In the genomic region with DNA sequence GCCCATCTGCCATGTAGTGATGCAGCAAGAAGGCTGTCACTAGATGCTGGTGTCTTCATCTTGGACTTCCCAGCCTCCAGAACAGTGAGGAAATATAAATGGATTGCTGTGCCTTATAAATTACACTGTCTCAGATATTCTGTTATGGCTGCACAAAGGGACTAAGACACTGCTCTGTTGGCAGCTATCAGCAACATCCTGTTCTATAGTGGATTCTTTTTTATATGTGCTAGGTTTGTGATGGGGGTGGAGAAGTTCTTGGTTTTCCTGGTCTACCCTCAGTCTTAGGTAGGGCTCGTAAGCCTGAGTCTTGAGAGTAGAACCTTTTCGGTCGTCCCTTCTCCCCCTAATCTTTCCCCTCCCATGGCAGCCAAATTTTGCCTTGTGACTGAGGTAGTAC, we compare ENCODE assay signal across 17 cellular contexts. TPM values are rescaled to one million over a fixed set of nuclear protein-coding genes. Genes with fewer than 3 reads are reported as not detected.
A peak's percentile ranks its signal among the peaks of the same experiment; 100 is the strongest.
DNase-seq lines count a peak whose midpoint lies in the region; ATAC-seq and TF ChIP-seq lines count a peak whose summit lies in the region.
"Had no signal": no experiment of that assay in that cellular context is flagged by ENCODE, and none has a peak within 500 bp of the region (broad histone marks: within the 10 kb centered on the region; RNA-seq: fewer than 3 reads in every experiment).

No MANE protein-coding gene starts in this region.

- intact Hi-C loops in stomach (cut with DNase I; ENCODE audit: low total_unique reads): no loop called here

- 89 to 98% (median 92%) methylated on average over 3 of the region's 3 CpGs for WGBS in stomach, 5 donors

- H3K9me3 Mint-ChIP-seq in activated naive CD4-positive, alpha-beta T cell treated with anti-CD3 and anti-CD28 coated beads, Interleukin-2, amount 50 U/mL, for 24 hours: peaks cover 9% of the 10 kb centered on the region
- peaks cover 20% of the 10 kb centered on the region for H3K9me3 Mint-ChIP-seq in activated CD8-positive, alpha-beta T cell treated with anti-CD3 and anti-CD28 coated beads, Interleukin-2, amount 10 ng/mL, durations not matched to agents 7 days and 5 days (ENCODE audit: insufficient read depth)
- H3K9me3 Mint-ChIP-seq in naive B cell: peaks cover 0 to 2% (median 0%) of the 10 kb centered on the region in 7 donors

- no peaks in the 10 kb centered on the region for H3K9me3 ChIP-seq in stomach
- H3K9me3 ChIP-seq: testis had no signal

- H3K27ac Mint-ChIP-seq in activated naive CD4-positive, alpha-beta T cell treated with anti-CD3 and anti-CD28 coated beads, Interleukin-2, amount 50 U/mL, for 24 hours: peak overlapping the region; percentile 100
- H3K27ac Mint-ChIP-seq in activated CD8-positive, alpha-beta T cell treated with anti-CD3 and anti-CD28 coated beads, Interleukin-2, amount 10 ng/mL, durations not matched to agents 7 days and 5 days: peak overlapping the region; percentile 78
- peak overlapping the region in 5 of 6 donors; percentile 14 to 94 (median 60) for H3K27ac Mint-ChIP-seq in naive B cell

- DNase-seq in activated naive CD4-positive, alpha-beta T cell treated with Interleukin-2 at 50 U/mL for 16 hours: no peak
- no peak for DNase-seq in activated CD8-positive, alpha-beta T cell treated with anti-CD3 and anti-CD28 coated beads, Interleukin-2, amount 10 ng/mL, durations not matched to agents 7 days and 5 days
- DNase-seq in naive B cell (no peak), stomach (no peak), D341Med (ENCODE audit: low spot score) (no peak)
- no peak for DNase-seq in stimulated activated CD4-positive, alpha-beta T cell treated with anti-CD3 and anti-CD28 coated beads, Interleukin-1b, Interleukin-23, amount 100 ng/mL, for 48 hours
- DNase-seq: COR-L47; dermis blood vessel endothelial cell; foreskin fibroblast; NCI-H2107; NCI-H510A treated with DMSO at 0.1 percent for 48 hours; nucleus accumbens; stimulated activated CD8-positive, alpha-beta memory T cell treated with anti-CD3 and anti-CD28 coated beads, Interleukin-4, amount 100 ng/mL, for 48 hours; testis had no signal

- H3K27me3 Mint-ChIP-seq in activated naive CD4-positive, alpha-beta T cell treated with anti-CD3 and anti-CD28 coated beads, Interleukin-2, amount 50 U/mL, for 24 hours: no peaks in the 10 kb centered on the region
- H3K27me3 Mint-ChIP-seq in activated CD8-positive, alpha-beta T cell treated with anti-CD3 and anti-CD28 coated beads, Interleukin-2, amount 10 ng/mL, durations not matched to agents 7 days and 5 days (ENCODE audit: low read depth): no peaks in the 10 kb centered on the region
- no peaks in the 10 kb centered on the region for H3K27me3 Mint-ChIP-seq in naive B cell
- H3K27me3 Mint-ChIP-seq: IgD-negative memory B cell had no signal

- no peak for TF ChIP-seq CTCF in stomach (IDR thresholded peaks at IDR 0.05)

- peaks cover 0 to 37% (median 6%) of the 10 kb centered on the region in 4 donors for H3K4me1 ChIP-seq in stomach
- H3K4me1 ChIP-seq: testis had no signal

- H3K4me1 Mint-ChIP-seq in activated naive CD4-positive, alpha-beta T cell treated with anti-CD3 and anti-CD28 coated beads, Interleukin-2, amount 50 U/mL, for 24 hours: peaks cover 94% of the 10 kb centered on the region
- peaks cover 68% of the 10 kb centered on the region for H3K4me1 Mint-ChIP-seq in activated CD8-positive, alpha-beta T cell treated with anti-CD3 and anti-CD28 coated beads, Interleukin-2, amount 10 ng/mL, durations not matched to agents 7 days and 5 days (ENCODE audit: low read depth)
- peaks cover 46 to 81% (median 79%) of the 10 kb centered on the region in 3 donors for H3K4me1 Mint-ChIP-seq in naive B cell

- CTCF ChIA-PET in activated CD8-positive, alpha-beta T cell treated with anti-CD3 and anti-CD28 coated beads, Interleukin-2, amount 10 ng/mL, durations not matched to agents 7 days and 5 days (lab: Charles Lee): interaction anchor here (1.0 kb wide), 1 partner anchor 17 kb away, joined by 3 read pairs; a partner anchor contains a TSS

- no peaks in the 10 kb centered on the region for H3K36me3 ChIP-seq in stomach
- H3K36me3 ChIP-seq: cardiac muscle cell had no signal

- no peak overlapping the region for H3K4me3 ChIP-seq in stomach
- H3K4me3 ChIP-seq: cardiac muscle cell, testis had no signal

- POLR2A ChIA-PET in activated CD8-positive, alpha-beta T cell treated with anti-CD3 and anti-CD28 coated beads, Interleukin-2, amount 10 ng/mL, durations not matched to agents 7 days and 5 days (lab: Charles Lee): interaction anchor here (0.6 to 1.2 kb wide), 3 partner anchors 8 to 17 kb away, joined by 3 to 7 read pairs (median 3); a partner anchor contains a TSS

- peak overlapping the region in 2 of 5 donors; percentile 10 to 36 for H3K27ac ChIP-seq in stomach
- H3K27ac ChIP-seq: cardiac muscle cell, testis had no signal

- TF ChIP-seq EP300 in stomach (IDR thresholded peaks at IDR 0.05): no peak

- no peak for TF ChIP-seq POLR2A in stomach (IDR thresholded peaks at IDR 0.05)

- peaks cover 7% of the 10 kb centered on the region for H3K36me3 Mint-ChIP-seq in activated naive CD4-positive, alpha-beta T cell treated with anti-CD3 and anti-CD28 coated beads, Interleukin-2, amount 50 U/mL, for 24 hours
- peaks cover 50% of the 10 kb centered on the region for H3K36me3 Mint-ChIP-seq in activated CD8-positive, alpha-beta T cell treated with anti-CD3 and anti-CD28 coated beads, Interleukin-2, amount 10 ng/mL, durations not matched to agents 7 days and 5 days (ENCODE audit: low read depth)
- peaks cover 12 to 13% of the 10 kb centered on the region in 2 donors for H3K36me3 Mint-ChIP-seq in naive B cell

- no peaks in the 10 kb centered on the region for H3K27me3 ChIP-seq in stomach
- H3K27me3 ChIP-seq: cardiac muscle cell, testis had no signal

- ATAC-seq in activated CD8-positive, alpha-beta T cell treated with anti-CD3 and anti-CD28 coated beads, Interleukin-2, amount 10 ng/mL, durations not matched to agents 7 days and 5 days: no peak
- ATAC-seq in naive B cell (ENCODE audit: low read depth in 2 of 2): no peak

- H3K4me3 Mint-ChIP-seq in activated naive CD4-positive, alpha-beta T cell treated with anti-CD3 and anti-CD28 coated beads, Interleukin-2, amount 50 U/mL, for 24 hours: no peak overlapping the region
- no peak overlapping the region for H3K4me3 Mint-ChIP-seq in activated CD8-positive, alpha-beta T cell treated with anti-CD3 and anti-CD28 coated beads, Interleukin-2, amount 10 ng/mL, durations not matched to agents 7 days and 5 days
- H3K4me3 Mint-ChIP-seq in naive B cell: no peak overlapping the region

RNA-seq across cellular contexts. Expression of a gene that starts 17.3 kb away (rescaled TPM):
- total RNA-seq in activated CD8-positive, alpha-beta T cell treated with anti-CD3 and anti-CD28 coated beads, Interleukin-2, amount 10 ng/mL, durations not matched to agents 7 days and 5 days: 10 to 100 TPM; 52.3 to 53.3 TPM
- polyA plus RNA-seq in naive B cell (ENCODE audit: low read depth in 6 of 6) (10 to 100 TPM; 35.5 to 63.2 (median 46.0) TPM), stomach (1 to 10 TPM; 4.4 to 8.9 (median 6.4) TPM)
- total RNA-seq in stomach: 10 to 100 TPM; 19.8 to 32.7 (median 28.1) TPM
